Comparison of ENCODE assay signal across 8 cellular contexts in the genomic region with DNA sequence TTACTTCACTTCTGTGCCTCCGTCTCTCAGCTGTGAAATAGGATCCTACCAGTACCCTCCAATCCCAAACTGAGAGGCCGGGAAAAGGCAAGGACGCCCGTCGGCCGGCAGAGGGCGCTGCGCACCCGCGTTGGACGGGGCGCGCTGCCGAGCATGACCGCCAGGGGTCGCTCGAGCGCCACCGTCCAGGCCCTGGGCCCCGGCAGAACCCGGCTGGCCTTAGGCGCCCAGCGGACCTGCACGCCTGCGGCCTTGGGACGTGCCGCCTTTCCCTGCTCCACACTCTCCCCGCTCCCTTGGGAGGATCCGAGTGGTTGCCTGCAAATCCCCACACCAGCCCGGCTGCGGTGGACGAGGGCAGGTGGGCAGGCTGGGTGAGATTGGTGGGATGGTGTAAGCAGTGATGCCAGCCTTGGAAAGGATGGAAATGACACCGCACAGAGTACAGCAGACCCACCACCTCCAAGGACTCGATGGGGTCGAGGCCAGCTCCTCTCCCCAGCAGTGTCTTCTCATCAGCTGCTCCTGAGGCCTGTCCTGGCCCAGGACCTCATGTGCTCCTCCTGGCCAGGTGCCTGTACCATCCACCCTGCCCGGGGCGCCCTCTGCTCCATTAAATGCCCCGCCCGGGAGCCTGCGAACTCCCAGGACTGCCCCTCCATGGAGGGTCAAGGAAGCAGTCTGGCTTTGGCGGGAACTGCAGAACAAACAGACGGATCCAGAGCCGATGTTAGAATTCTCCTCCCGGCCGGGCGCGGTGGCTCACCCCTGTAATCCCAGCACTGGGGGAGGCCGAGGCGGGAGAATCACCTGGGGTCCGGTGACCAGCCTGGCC. TPM values are rescaled to one million over a fixed set of nuclear protein-coding genes. Genes with fewer than 3 reads are reported as not detected.
DNase-seq lines count a peak whose midpoint lies in the region; ATAC-seq and TF ChIP-seq lines count a peak whose summit lies in the region.

No MANE protein-coding gene starts in this region.

- H3K4me3 ChIP-seq in WI38 (ENCODE audit: low read depth, low read length) = no peak overlapping the region
- H3K4me3 ChIP-seq in mammary epithelial cell (replicated peaks in 1 of 3; ENCODE audit: insufficient read depth in 1 of 3, low read depth in 2 of 3, low read length in 3 of 3) = peak overlapping the region in 1 of 3 experiments; percentile 28

- H2AFZ ChIP-seq in mammary epithelial cell (ENCODE audit: low read depth, low read length) = peak overlapping the region; percentile 69

- peak overlapping the region; percentile 61 for H3K4me2 ChIP-seq in mammary epithelial cell (ENCODE audit: insufficient read depth, low read depth, low read length)

- CTCF ChIA-PET in mammary epithelial cell (lab: Charles Lee; ENCODE audit: low non-redundant PET) = interaction anchor here (0.5 to 0.7 kb wide), 7 partner anchors 35 to 932 kb away, joined by 3 to 7 read pairs (median 3); no protein-coding TSS in a partner anchor

- TF ChIP-seq CTCF in WI38 (IDR thresholded peaks at IDR 0.05; ENCODE audit: low read depth, low read length) (peak; percentile 100), mammary epithelial cell (conservative IDR thresholded peaks at IDR 0.05 in 1 of 2, IDR thresholded peaks at IDR 0.05 in 1 of 2; ENCODE audit: extremely low read depth in 1 of 2, insufficient read depth in 1 of 2, low read depth in 1 of 2, low read length in 2 of 2) (peak; percentile 99 to 100)

- ATAC-seq in HG02884 (IDR thresholded peaks at IDR 0.05; ENCODE audit: unreplicated experiment) = peak; percentile 61

- in situ Hi-C loops in mammary epithelial cell (cut with MboI; ENCODE audit: low sequenced_read_pairs in 2 of 2) = loop anchor here (5.0 to 10.0 kb wide), 3 partner anchors 290 to 507 kb away; a partner anchor contains a TSS

- H3K27me3 ChIP-seq in mammary epithelial cell (ENCODE audit: insufficient read depth, low read length) = no peaks in the 10 kb centered on the region

- 32% methylated on average over 28 of the region's 50 CpGs for WGBS in mammary epithelial cell (ENCODE audit: low coverage, missing lambda C conversion rate)

- DNase-seq in NCI-H524 (lab: John Stamatoyannopoulos, UW) (peak; percentile 65 to 80), NCI-H524 treated with DMSO at 0.1 percent for 48 hours (lab: John Stamatoyannopoulos, UW) (no peak), NCI-H2029 (lab: John Stamatoyannopoulos, UW) (peak; percentile 47), mammary epithelial cell (peak; percentile 48), iris pigment epithelial cell (ENCODE audit: low read depth) (peak; percentile 62)
- peak; percentile 53 to 59 for DNase-seq in stimulated activated CD4-positive, alpha-beta T cell treated with anti-CD3 and anti-CD28 coated beads, Interleukin-15, amount 100 ng/mL, for 1 hour (ENCODE audit: low read depth in 1 of 2, low spot score in 1 of 2)

- H3K36me3 ChIP-seq in mammary epithelial cell (ENCODE audit: insufficient read depth, low read length) = no peaks in the 10 kb centered on the region

- intact Hi-C loops in mammary epithelial cell (cut with micrococcal nuclease) = loop anchor here (1.0 to 10.0 kb wide), 9 partner anchors 77 to 720 kb away; a partner anchor contains a TSS

- dilution Hi-C loops in mammary epithelial cell (cut with HindIII; ENCODE audit: low sequenced_read_pairs) = loop anchor here (25.0 kb wide), 1 partner anchor 512 kb away; a partner anchor contains a TSS

- H3K9ac ChIP-seq in mammary epithelial cell (ENCODE audit: insufficient read depth, low read length) = no peak overlapping the region

- no peaks in the 10 kb centered on the region for H4K20me1 ChIP-seq in mammary epithelial cell (ENCODE audit: insufficient read depth, low read length)

- no peaks in the 10 kb centered on the region for H3K9me3 ChIP-seq in mammary epithelial cell (replicated peaks; ENCODE audit: insufficient read depth, low read length)

- no TSS peak for BruUV-seq in mammary epithelial cell (replicated peaks; lab: Mats Ljungman, UMichigan)

- peaks cover 5% of the 10 kb centered on the region for H3K4me1 ChIP-seq in mammary epithelial cell (ENCODE audit: insufficient read depth, low read length)

- H3K27ac ChIP-seq in mammary epithelial cell (ENCODE audit: insufficient read depth, low read depth, low read length) = no peak overlapping the region

- no peaks in the 10 kb centered on the region for H3K79me2 ChIP-seq in mammary epithelial cell (ENCODE audit: insufficient read depth, low read length)

RNA-seq across cellular contexts. Expression of a gene that starts 47.4 kb away (rescaled TPM):
- 10 to 100 TPM; 17.7 to 35.7 TPM for total RNA-seq in mammary epithelial cell
- 16.1 TPM for polyA plus RNA-seq in mammary epithelial cell
- 54.8 TPM for polyA minus RNA-seq in mammary epithelial cell
